Comparison of ENCODE assay signal across 15 cellular contexts in the genomic region with DNA sequence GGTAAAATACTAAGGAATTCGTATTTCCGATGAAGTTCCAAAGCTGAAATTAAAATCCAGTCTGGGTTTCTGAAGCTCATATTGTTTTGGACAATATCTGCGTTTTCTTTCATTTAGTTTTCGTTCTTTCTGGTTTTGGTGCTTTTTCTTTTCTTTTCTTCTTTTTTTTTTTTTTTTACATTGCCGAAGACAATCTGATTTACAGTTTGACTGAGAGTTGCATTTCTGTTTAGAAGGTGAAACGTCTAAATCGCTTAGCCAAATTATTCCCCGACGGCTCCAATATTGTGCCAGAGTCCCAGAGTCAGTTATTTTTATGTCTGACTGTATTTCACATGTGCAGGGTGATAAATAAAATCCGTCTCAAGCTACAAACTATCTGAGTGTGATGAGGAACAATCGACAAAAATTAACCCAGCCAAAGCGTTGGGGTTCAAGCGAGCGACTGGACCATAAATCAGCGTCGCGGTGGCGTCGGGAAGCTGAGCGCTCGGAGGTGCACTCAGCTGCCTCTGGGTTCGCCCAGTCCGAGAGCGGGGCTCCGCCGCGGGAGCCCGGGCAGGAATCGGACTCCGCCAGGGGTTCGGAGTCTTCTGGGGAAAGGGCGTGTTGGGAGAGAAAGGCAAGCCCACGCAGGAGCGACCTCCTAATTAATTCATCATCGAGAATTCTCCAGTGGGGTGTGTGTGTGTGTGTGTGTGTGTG. TPM values are rescaled to one million over a fixed set of nuclear protein-coding genes. Genes with fewer than 3 reads are reported as not detected.
DNase-seq lines count a peak whose midpoint lies in the region; ATAC-seq and TF ChIP-seq lines count a peak whose summit lies in the region.
"Had no signal": no experiment of that assay in that cellular context is flagged by ENCODE, and none has a peak within 500 bp of the region (broad histone marks: within the 10 kb centered on the region; RNA-seq: fewer than 3 reads in every experiment).

No MANE protein-coding gene starts in this region.

- H3K9me3 ChIP-seq in HUES64 (ENCODE audit: insufficient read depth, low read depth, low read length) (no peaks in the 10 kb centered on the region), neural cell (ENCODE audit: low read length) (no peaks in the 10 kb centered on the region)
- H3K9me3 ChIP-seq: colonic mucosa, prostate gland had no signal

- CTCF ChIA-PET in Calu3 (lab: Charles Lee) = interaction anchor here (0.7 to 2.7 kb wide), 5 partner anchors 8 to 573 kb away, joined by 3 to 11 read pairs (median 4); partner anchors contain the start of gene TBX18

- peaks cover 41% of the 10 kb centered on the region for H3K36me3 Mint-ChIP-seq in Calu3 (ENCODE audit: insufficient read depth, unreplicated experiment)

- peak overlapping the region; percentile 56 for H3K4me3 ChIP-seq in HUES64 (ENCODE audit: low read length)
- peak overlapping the region; percentile 59 for H3K4me3 ChIP-seq in fibroblast of pulmonary artery (replicated peaks; ENCODE audit: low read depth, low read length)
- no peak overlapping the region for H3K4me3 ChIP-seq in neural cell (ENCODE audit: low read length)
- H3K4me3 ChIP-seq: colonic mucosa, prostate gland had no signal

- no peaks in the 10 kb centered on the region for H3K9me3 Mint-ChIP-seq in Calu3 (ENCODE audit: low read depth, unreplicated experiment)

- BruUV-seq in Calu3 (replicated peaks; lab: Mats Ljungman, UMichigan) = no TSS peak

- H4K20me1 ChIP-seq in neural cell (ENCODE audit: insufficient read depth) = no peaks in the 10 kb centered on the region

- DNase-seq in Calu3 = no peak
- peak; percentile 58 for DNase-seq in fibroblast of pulmonary artery (ENCODE audit: low read depth)
- no peak for DNase-seq in NCI-H187 (lab: John Stamatoyannopoulos, UW)
- no peak for DNase-seq in mesenteric fat pad (ENCODE audit: low spot score)
- DNase-seq in stimulated activated CD4-positive, alpha-beta T cell treated with anti-CD3 and anti-CD28 coated beads, Interleukin-2, amount 100 ng/mL, for 48 hours = no peak
- DNase-seq: activated CD4-positive, alpha-beta T cell treated with anti-CD3 and anti-CD28 coated beads, Interleukin-2, amount 50 U/mL, for 1 hour; activated gamma-delta T cell; colonic mucosa; foreskin keratinocyte; Kasumi-1; NCI-H2081 treated with DMSO at 0.1 percent for 48 hours had no signal

- peaks cover 100% of the 10 kb centered on the region for H3K27me3 ChIP-seq in HUES64 (ENCODE audit: insufficient read depth, low read length)
- peaks cover 100% of the 10 kb centered on the region for H3K27me3 ChIP-seq in neural cell (ENCODE audit: insufficient read depth, low read depth, low read length)

- H3K4me1 Mint-ChIP-seq in Calu3 (ENCODE audit: low read depth, unreplicated experiment) = peaks cover 24% of the 10 kb centered on the region

- TF ChIP-seq CTCF in Calu3 (IDR thresholded peaks at IDR 0.05; ENCODE audit: unreplicated experiment) (no peak), fibroblast of pulmonary artery (IDR thresholded peaks at IDR 0.05; ENCODE audit: low read length, missing control alignments) (no peak), neural cell (IDR thresholded peaks at IDR 0.05; ENCODE audit: poor library complexity, severe bottlenecking) (no peak)

- intact Hi-C loops in Calu3 (cut with micrococcal nuclease; ENCODE audit: unreplicated experiment) = loop anchor here (5.0 kb wide), 1 partner anchor 205 kb away; no protein-coding TSS in a partner anchor

- 6% methylated on average over 33 of the region's 35 CpGs for WGBS in HUES64

- no peak for TF ChIP-seq RAD21 in neural cell (conservative IDR thresholded peaks at IDR 0.05)

- peaks cover 7% of the 10 kb centered on the region; the same call in 1 of the 2 replicates for H3K4me1 ChIP-seq in HUES64 (ENCODE audit: insufficient read depth, low read length)
- H3K4me1 ChIP-seq: colonic mucosa, foreskin keratinocyte, prostate gland had no signal

- H3K79me2 ChIP-seq in neural cell (replicated peaks; ENCODE audit: insufficient read depth, low read length) = no peaks in the 10 kb centered on the region

- H3F3A ChIP-seq in neural cell (ENCODE audit: insufficient read depth, low read length, poor library complexity, severe bottlenecking) = no peaks in the 10 kb centered on the region

- H3K9ac ChIP-seq in HUES64 (ENCODE audit: low read depth, low read length) (no peak overlapping the region), neural cell (ENCODE audit: low read length) (no peak overlapping the region)

- H3K36me3 ChIP-seq in HUES64 (ENCODE audit: insufficient read depth, low read length) = no peaks in the 10 kb centered on the region
- no peaks in the 10 kb centered on the region for H3K36me3 ChIP-seq in neural cell (ENCODE audit: insufficient read depth, low read length)
- H3K36me3 ChIP-seq: colonic mucosa, prostate gland had no signal

- peak overlapping the region; percentile 98 for H3K4me3 Mint-ChIP-seq in Calu3 (ENCODE audit: low read depth, unreplicated experiment)

- H3K27ac ChIP-seq in HUES64 (ENCODE audit: low read depth, low read length) (no peak overlapping the region), neural cell (ENCODE audit: low read length) (no peak overlapping the region)
- H3K27ac ChIP-seq: colonic mucosa, foreskin keratinocyte, prostate gland had no signal

- no peak overlapping the region for H2AFZ ChIP-seq in neural cell (ENCODE audit: low read depth, low read length)

- H3K27ac Mint-ChIP-seq in Calu3 (ENCODE audit: unreplicated experiment) = peak overlapping the region; percentile 93

- no peak for ATAC-seq in HG03139 (IDR thresholded peaks at IDR 0.05; ENCODE audit: unreplicated experiment)

- H3K9me2 ChIP-seq in neural cell (ENCODE audit: insufficient read depth, low read length) = no peaks in the 10 kb centered on the region

- no peak for TF ChIP-seq EP300 in neural cell (conservative IDR thresholded peaks at IDR 0.05; ENCODE audit: poor library complexity, severe bottlenecking)

- H3K4me2 ChIP-seq in neural cell (ENCODE audit: low read length) = no peak overlapping the region

- no peaks in the 10 kb centered on the region for H3K27me3 Mint-ChIP-seq in Calu3 (ENCODE audit: unreplicated experiment)

TF ChIP-seq in neural cell, 6 proteins besides CTCF, POLR2A, EP300 and RAD21:
- TF ChIP-seq REST (IDR thresholded peaks at IDR 0.05; ENCODE audit: borderline replicate concordance) (no peak), SMC3 (conservative IDR thresholded peaks at IDR 0.05; ENCODE audit: poor library complexity) (no peak), POLR2AphosphoS5 (IDR thresholded peaks at IDR 0.05) (peak; percentile 3), EZH2 (IDR thresholded peaks at IDR 0.05; ENCODE audit: borderline replicate concordance, insufficient read depth, low read length, poor library complexity, severe bottlenecking) (no peak), MXI1 (conservative IDR thresholded peaks at IDR 0.05; ENCODE audit: poor library complexity, severe bottlenecking) (no peak), TAF1 (IDR thresholded peaks at IDR 0.05; ENCODE audit: low read depth) (no peak)

RNA-seq across cellular contexts. Expression of gene TBX18, which starts 8.2 kb away (rescaled TPM):
- total RNA-seq in Calu3 (2022) (48.5 and 49.2 TPM in 2 replicates), mesenteric fat pad (13.8 TPM)
- 0.15 TPM for polyA plus RNA-seq in HUES64 (2013, experiment 1 of 2)
- not detected for polyA plus RNA-seq in HUES64 (2013, experiment 2 of 2)
- not detected in 2 replicates for polyA plus RNA-seq in neural cell
- not detected in 2 replicates for polyA minus RNA-seq in neural cell
- total RNA-seq: foreskin keratinocyte had no signal
- polyA plus RNA-seq: foreskin keratinocyte had no signal
